In genomic region chr17:28612936-28613872, GRCh38 we compare ENCODE assay signal across 8 cellular contexts. TPM values are rescaled to one million over a fixed set of nuclear protein-coding genes. Genes with fewer than 3 reads are reported as not detected.
DNase-seq lines count a peak whose midpoint lies in the region; ATAC-seq and TF ChIP-seq lines count a peak whose summit lies in the region.

No MANE protein-coding gene starts in this region.

- no peaks in the 10 kb centered on the region for H3K27me3 Mint-ChIP-seq in activated naive CD8-positive, alpha-beta T cell treated with anti-CD3 and anti-CD28 coated beads, Interleukin-2, amount 50 U/mL, for 24 hours

- no peak overlapping the region for H3K27ac ChIP-seq in heart right ventricle
- H3K27ac ChIP-seq in gastrocnemius medialis: no peak overlapping the region

- ATAC-seq in activated naive CD8-positive, alpha-beta T cell treated with anti-CD3 and anti-CD28 coated beads, Interleukin-2, amount 50 U/mL, for 24 hours: no peak
- ATAC-seq in heart right ventricle: peak in 6 of 8 donors; percentile 25 to 62 (median 44)
- ATAC-seq in gastrocnemius medialis: no peak
- no peak for ATAC-seq in HG02938 (IDR thresholded peaks at IDR 0.05; ENCODE audit: unreplicated experiment)
- ATAC-seq in HG02885 (IDR thresholded peaks at IDR 0.05; ENCODE audit: poor library complexity, unreplicated experiment): no peak

- no peaks in the 10 kb centered on the region for H3K9me3 ChIP-seq in heart right ventricle
- no peaks in the 10 kb centered on the region for H3K9me3 ChIP-seq in gastrocnemius medialis

- no peak for TF ChIP-seq POLR2A in gastrocnemius medialis (IDR thresholded peaks at IDR 0.05)

- peaks cover 61% of the 10 kb centered on the region for H3K36me3 Mint-ChIP-seq in activated naive CD8-positive, alpha-beta T cell treated with anti-CD3 and anti-CD28 coated beads, Interleukin-2, amount 50 U/mL, for 24 hours (ENCODE audit: low read depth)

- intact Hi-C loops in heart right ventricle (cut with DNase I): loop anchor here in 9 of 10 donors (1.0 to 10.0 kb wide), 8 partner anchors 58 to 121 kb away; partner anchors contain the start of gene UNC119 (in 2 of the 9)
- intact Hi-C loops in gastrocnemius medialis (cut with DNase I; ENCODE audit: low total_unique reads): loop anchor here (1.0 to 10.0 kb wide), 2 partner anchors 119 to 378 kb away; no protein-coding TSS in a partner anchor

- no peaks in the 10 kb centered on the region for H3K9me3 Mint-ChIP-seq in activated naive CD8-positive, alpha-beta T cell treated with anti-CD3 and anti-CD28 coated beads, Interleukin-2, amount 50 U/mL, for 24 hours

- TF ChIP-seq CTCF in heart right ventricle (IDR thresholded peaks at IDR 0.05): peak; percentile 43 to 77 (median 71)
- peak in 4 of 5 experiments; percentile 33 to 60 (median 40) for TF ChIP-seq CTCF in gastrocnemius medialis (IDR thresholded peaks at IDR 0.05 in 4 of 5, conservative IDR thresholded peaks at IDR 0.05 in 1 of 5)

- in situ Hi-C loops in gastrocnemius medialis (cut with MboI; ENCODE audit: low sequenced_read_pairs in 4 of 4): loop anchor here in 1 of 4 donors (10.0 kb wide), 1 partner anchor 118 kb away; no protein-coding TSS in a partner anchor

- H3K36me3 ChIP-seq in heart right ventricle (peaks cover 0 to 99% (median 43%) of the 10 kb centered on the region in 9 donors), gastrocnemius medialis (peaks cover 0 to 67% of the 10 kb centered on the region in 2 donors)

- no peaks in the 10 kb centered on the region for H3K27me3 ChIP-seq in heart right ventricle
- H3K27me3 ChIP-seq in gastrocnemius medialis: no peaks in the 10 kb centered on the region

- H3K4me1 Mint-ChIP-seq in activated naive CD8-positive, alpha-beta T cell treated with anti-CD3 and anti-CD28 coated beads, Interleukin-2, amount 50 U/mL, for 24 hours: no peaks in the 10 kb centered on the region

- H3K4me3 ChIP-seq in heart right ventricle (no peak overlapping the region), gastrocnemius medialis (no peak overlapping the region)

- H3K4me1 ChIP-seq in heart right ventricle: no peaks in the 10 kb centered on the region
- no peaks in the 10 kb centered on the region for H3K4me1 ChIP-seq in gastrocnemius medialis

- DNase-seq in SHP77 (lab: John Stamatoyannopoulos, UW) (peak; percentile 29 to 42), SHP77 treated with DMSO at 0.1 percent for 48 hours (lab: John Stamatoyannopoulos, UW) (no peak), NCI-H69 (lab: John Stamatoyannopoulos, UW) (peak; percentile 70), heart right ventricle (peak in 1 of 2 donors; percentile 37), gastrocnemius medialis (no peak)
- DNase-seq in activated naive CD8-positive, alpha-beta T cell treated with anti-CD3 and anti-CD28 coated beads, Interleukin-2, amount 50 U/mL, for 24 hours: peak; percentile 39

- no peak overlapping the region for H3K27ac Mint-ChIP-seq in activated naive CD8-positive, alpha-beta T cell treated with anti-CD3 and anti-CD28 coated beads, Interleukin-2, amount 50 U/mL, for 24 hours

- 77 to 82% methylated on average over 6 of the region's 6 CpGs for WGBS in heart right ventricle, 2 donors

- no peak overlapping the region for H3K4me3 Mint-ChIP-seq in activated naive CD8-positive, alpha-beta T cell treated with anti-CD3 and anti-CD28 coated beads, Interleukin-2, amount 50 U/mL, for 24 hours

RNA-seq across cellular contexts. Expression of gene RSKR, which starts 0.8 kb away (rescaled TPM):
- 1 to 10 TPM; 2.1 to 6.4 (median 4.1) TPM for total RNA-seq in heart right ventricle
- polyA plus RNA-seq in heart right ventricle: 1 to 10 TPM; 3.0 to 8.7 TPM
- 10 to 100 TPM in 1 of 4 donors, 1 to 10 TPM in 3; 1.8 to 10.1 (median 2.8) TPM for total RNA-seq in gastrocnemius medialis

RNA-seq across cellular contexts. Expression of gene SPAG5, which starts 14.4 kb away (rescaled TPM):
- total RNA-seq in heart right ventricle (1 to 10 TPM in 7 of 10 donors, under 1 TPM in 3; 0.55 to 6.5 (median 1.2) TPM), gastrocnemius medialis (1 to 10 TPM in 2 of 4 donors, under 1 TPM in 2; 0.41 to 1.5 (median 0.96) TPM)
- polyA plus RNA-seq in heart right ventricle: 1 to 10 TPM in 1 of 2 donors, under 1 TPM in 1; 0.86 to 1.6 TPM

RNA-seq across cellular contexts. Expression of gene BLTP2, which starts 31.8 kb away (rescaled TPM):
- total RNA-seq in heart right ventricle (100 to 1,000 TPM in 1 of 10 donors, 10 to 100 TPM in 9; 61.6 to 110 (median 69.0) TPM), gastrocnemius medialis (10 to 100 TPM; 71.6 to 93.4 (median 81.0) TPM)
- polyA plus RNA-seq in heart right ventricle: 10 to 100 TPM; 15.6 to 20.4 TPM

RNA-seq across cellular contexts. Expression of gene ALDOC, which starts 36.5 kb away (rescaled TPM):
- total RNA-seq in heart right ventricle (100 to 1,000 TPM; 196 to 416 (median 291) TPM), gastrocnemius medialis (1 to 10 TPM in 3 of 4 donors, under 1 TPM in 1; 0.87 to 7.0 (median 3.3) TPM)
- 100 to 1,000 TPM; 122 to 156 TPM for polyA plus RNA-seq in heart right ventricle

RNA-seq across cellular contexts. Expression of gene PIGS, which starts 41.9 kb away (rescaled TPM):
- total RNA-seq in heart right ventricle (10 to 100 TPM; 44.6 to 69.3 (median 49.6) TPM), gastrocnemius medialis (10 to 100 TPM; 25.0 to 63.0 (median 50.0) TPM)
- 10 to 100 TPM in 1 of 2 donors, 1 to 10 TPM in 1; 9.0 to 44.9 TPM for polyA plus RNA-seq in heart right ventricle

Comparison
In these comparisons a context has a peak if more than half of its experiments do, and no peak if none do; other contexts are left out.
1. DNase-seq: peak in SHP77 (2 of 2), NCI-H69 (single experiment) and activated naive CD8-positive, alpha-beta T cell treated with anti-CD3 and anti-CD28 coated beads, Interleukin-2, amount 50 U/mL, for 24 hours (single experiment); none in SHP77 treated with DMSO at 0.1 percent for 48 hours (single experiment) and gastrocnemius medialis (0 of 2).
2. ATAC-seq: peak in heart right ventricle (6 of 8); none in activated naive CD8-positive, alpha-beta T cell treated with anti-CD3 and anti-CD28 coated beads, Interleukin-2, amount 50 U/mL, for 24 hours (single experiment), gastrocnemius medialis (0 of 2), HG02938 (single experiment) and HG02885 (single experiment).